ENCODE assay signal across 7 cellular contexts in the genomic region with DNA sequence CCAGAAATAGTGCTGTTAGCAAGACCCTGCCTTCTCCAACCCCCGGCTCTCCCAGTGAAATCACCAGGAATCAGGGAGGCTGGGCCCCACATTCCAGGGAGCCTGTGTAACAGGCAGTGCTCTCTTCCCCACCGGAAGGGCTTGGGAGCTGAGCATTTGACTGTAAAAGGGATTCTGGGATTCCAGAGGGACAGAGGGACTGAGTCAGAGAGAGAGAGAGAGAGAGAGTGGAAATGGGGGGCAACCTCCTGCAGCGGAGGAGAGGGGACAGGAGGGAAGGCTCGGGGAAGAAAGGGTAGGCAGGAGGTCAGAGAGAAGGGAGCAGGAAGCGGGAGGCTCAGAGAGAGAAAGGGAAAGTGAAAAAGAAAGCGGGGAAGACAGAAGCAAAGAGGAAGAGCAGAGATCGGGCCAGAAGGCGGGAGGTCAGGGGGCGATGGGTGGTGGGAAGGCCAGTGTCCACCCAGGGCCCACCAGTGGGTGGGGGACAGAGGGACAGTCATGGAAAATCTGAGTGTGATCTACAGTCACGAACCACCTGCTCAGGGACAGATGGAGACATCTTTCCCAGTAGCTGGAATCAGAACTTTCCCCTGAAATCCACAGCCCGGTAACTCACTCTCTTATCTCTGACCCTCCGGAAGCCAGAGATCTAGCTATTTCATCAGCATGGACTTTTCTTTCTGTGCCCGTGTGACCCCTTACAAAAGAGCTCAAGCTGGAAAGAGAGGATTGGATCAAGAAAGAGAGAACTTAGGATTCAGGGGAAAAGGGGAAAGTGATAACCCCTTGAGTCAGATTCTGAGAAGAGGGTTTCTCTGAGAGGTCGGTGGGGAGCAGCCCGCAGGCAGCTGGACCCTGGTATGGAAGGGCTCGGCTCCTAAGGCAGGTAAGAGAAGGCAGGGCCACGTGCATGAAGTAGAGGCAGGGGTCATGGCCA. TPM values are rescaled to one million over a fixed set of nuclear protein-coding genes. Genes with fewer than 3 reads are reported as not detected.
DNase-seq lines count a peak whose midpoint lies in the region; ATAC-seq and TF ChIP-seq lines count a peak whose summit lies in the region.

No MANE protein-coding gene starts in this region.

- no peak overlapping the region for H3K4me3 Mint-ChIP-seq in neural progenitor cell

- H3K79me2 ChIP-seq in neural progenitor cell (ENCODE audit: low read depth), result no peaks in the 10 kb centered on the region

- peak overlapping the region; percentile 18 for H3K4me3 ChIP-seq in SJSA1
- H3K4me3 ChIP-seq in neural progenitor cell, result no peak overlapping the region

- H3K27ac Mint-ChIP-seq in neural progenitor cell, result peak overlapping the region; percentile 64

- H3K36me3 ChIP-seq in SJSA1 (no peaks in the 10 kb centered on the region), neural progenitor cell (no peaks in the 10 kb centered on the region)

- H3K4me1 ChIP-seq in SJSA1 (replicated peaks) (peaks cover 99% of the 10 kb centered on the region), neural progenitor cell (peaks cover 22% of the 10 kb centered on the region)

- no peaks in the 10 kb centered on the region for H3K9me3 ChIP-seq in SJSA1 (replicated peaks)
- H3K9me3 ChIP-seq in neural progenitor cell (ENCODE audit: low read depth), result no peaks in the 10 kb centered on the region

- ATAC-seq in GM18867 (IDR thresholded peaks at IDR 0.05; ENCODE audit: unreplicated experiment), result no peak

- H3K9me3 Mint-ChIP-seq in neural progenitor cell, result peaks cover 10% of the 10 kb centered on the region

- H3K27me3 ChIP-seq in SJSA1 (replicated peaks) (no peaks in the 10 kb centered on the region), neural progenitor cell (no peaks in the 10 kb centered on the region)

- H3K4me1 Mint-ChIP-seq in neural progenitor cell, result peaks cover 49% of the 10 kb centered on the region

- H3K4me2 ChIP-seq in neural progenitor cell, result peak overlapping the region; percentile 10

- H3K27ac ChIP-seq in SJSA1 (peak overlapping the region; percentile 86), neural progenitor cell (no peak overlapping the region)

- H3F3A ChIP-seq in neural progenitor cell (ENCODE audit: low read depth), result peaks cover 11% of the 10 kb centered on the region

- DNase-seq in GM20000 (ENCODE audit: low spot score) (peak; percentile 61), SJSA1 (ENCODE audit: low read depth in 1 of 2, low spot score in 2 of 2) (peak; percentile 97 to 98), fibroblast of gingiva (ENCODE audit: low read depth) (peak; percentile 97), neural progenitor cell (ENCODE audit: low spot score) (peak; percentile 32), NCI-H2107 (lab: John Stamatoyannopoulos, UW) (no peak), NCI-H510A (lab: John Stamatoyannopoulos, UW) (no peak)

- peak overlapping the region; percentile 100 for H2AFZ ChIP-seq in neural progenitor cell (replicated peaks)

- TF ChIP-seq CTCF in GM20000 (IDR thresholded peaks at IDR 0.05; ENCODE audit: extremely low read depth, missing control alignments) (no peak), neural progenitor cell (IDR thresholded peaks at IDR 0.05) (no peak)

- no peak overlapping the region for H3K9ac ChIP-seq in neural progenitor cell

- H3K27me3 Mint-ChIP-seq in neural progenitor cell (ENCODE audit: insufficient read depth, low read depth), result peaks cover 20% of the 10 kb centered on the region

- H4K20me1 ChIP-seq in neural progenitor cell (ENCODE audit: low read depth), result no peaks in the 10 kb centered on the region

- no peaks in the 10 kb centered on the region for H3K36me3 Mint-ChIP-seq in neural progenitor cell

RNA-seq across cellular contexts. Expression of a gene that starts 4.6 kb away (rescaled TPM):
- total RNA-seq in SJSA1 (2014; rRNA removed; shearing (Covaris generic)), result 21.8 and 25.6 TPM in 2 replicates
- 0.03 TPM in 1 of 2 replicates, not detected in the other for total RNA-seq in neural progenitor cell (ENCODE audit: low replicate concordance)

RNA-seq across cellular contexts. Expression of a gene that starts 32.0 kb away (rescaled TPM):
- total RNA-seq in SJSA1 (2014; rRNA removed; shearing (Covaris generic)), result 98.4 and 119 TPM in 2 replicates
- total RNA-seq in neural progenitor cell (ENCODE audit: low replicate concordance), result 74.4 and 94.2 TPM in 2 replicates

RNA-seq across cellular contexts. Expression of a gene that starts 37.0 kb away (rescaled TPM):
- total RNA-seq in SJSA1 (2014; rRNA removed; shearing (Covaris generic)), result 5.2 and 10.3 TPM in 2 replicates
- 1.4 and 2.3 TPM in 2 replicates for total RNA-seq in neural progenitor cell (ENCODE audit: low replicate concordance)

RNA-seq across cellular contexts. Expression of a gene that starts 43.1 kb away (rescaled TPM):
- not detected in 2 replicates for total RNA-seq in SJSA1 (2014; rRNA removed; shearing (Covaris generic))
- 0.65 and 1.6 TPM in 2 replicates for total RNA-seq in neural progenitor cell (ENCODE audit: low replicate concordance)

RNA-seq across cellular contexts. Expression of a gene that starts 57.8 kb away (rescaled TPM):
- total RNA-seq in SJSA1 (2014; rRNA removed; shearing (Covaris generic)), result not detected in 2 replicates
- total RNA-seq in neural progenitor cell (ENCODE audit: low replicate concordance), result 0.28 TPM in 1 of 2 replicates, not detected in the other

Comparison
In these comparisons a context has a peak if more than half of its experiments do, and no peak if none do; other contexts are left out.
1. DNase-seq: peak in GM20000 (single experiment), SJSA1 (2 of 2), fibroblast of gingiva (single experiment) and neural progenitor cell (single experiment); none in NCI-H2107 (single experiment) and NCI-H510A (single experiment).
2. RNA of a gene that starts 4.6 kb away (total RNA-seq): 21.8 to 25.6 TPM in SJSA1; 0.03 TPM in neural progenitor cell; every median in the first group is over 10 times any median in the second.